8 cellular contexts compared by ENCODE assay signal in the genomic region with DNA sequence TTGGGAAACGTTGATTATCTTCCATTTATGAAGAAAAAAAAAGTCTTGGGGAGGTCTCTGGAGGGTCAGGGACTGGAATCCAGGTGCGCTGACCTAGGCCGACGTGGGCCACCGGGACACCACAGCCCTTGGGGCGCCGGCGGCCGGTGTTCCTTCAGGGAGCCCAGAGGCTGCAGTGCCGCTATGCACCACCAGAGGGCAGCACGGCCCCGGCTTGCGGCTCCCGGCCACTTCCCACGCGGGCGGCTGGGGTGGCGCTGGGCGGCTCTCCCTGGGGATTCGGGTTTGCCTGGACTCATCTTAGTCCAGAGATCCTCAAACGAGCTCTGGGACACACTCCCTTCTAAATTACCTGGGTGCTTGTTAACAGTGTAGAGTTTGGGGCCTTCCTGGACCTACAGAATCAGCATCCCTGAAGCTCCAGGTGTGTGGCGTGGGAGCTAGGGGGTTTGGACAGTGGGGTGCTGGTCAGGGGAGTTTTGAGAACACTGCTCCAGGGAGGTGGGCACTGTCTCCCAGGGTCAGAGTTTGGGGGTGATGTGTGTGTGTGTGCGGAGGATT. TPM values are rescaled to one million over a fixed set of nuclear protein-coding genes. Genes with fewer than 3 reads are reported as not detected.
DNase-seq lines count a peak whose midpoint lies in the region; ATAC-seq and TF ChIP-seq lines count a peak whose summit lies in the region.

No MANE protein-coding gene starts in this region.

- DNase-seq in Karpas-422 (peak; percentile 87), T-helper 1 cell (peak; percentile 58 to 79 (median 72)), right atrium auricular region (ENCODE audit: low spot score) (peak; percentile 61), sigmoid colon (peak; percentile 83), cerebellar nuclear complex (lab: John Stamatoyannopoulos, UW) (no peak)
- peak; percentile 96 for DNase-seq in activated naive CD8-positive, alpha-beta T cell treated with anti-CD3 and anti-CD28 coated beads, Interleukin-2, amount 50 U/mL, for 24 hours

- no peak for TF ChIP-seq EP300 in sigmoid colon (IDR thresholded peaks at IDR 0.05)

- H3K36me3 Mint-ChIP-seq in activated naive CD8-positive, alpha-beta T cell treated with anti-CD3 and anti-CD28 coated beads, Interleukin-2, amount 50 U/mL, for 24 hours (ENCODE audit: low read depth): peaks cover 14% of the 10 kb centered on the region

- peaks cover 8% of the 10 kb centered on the region for H3K9me3 Mint-ChIP-seq in activated naive CD8-positive, alpha-beta T cell treated with anti-CD3 and anti-CD28 coated beads, Interleukin-2, amount 50 U/mL, for 24 hours

- H4K20me1 ChIP-seq in DOHH2 (ENCODE audit: control insufficient read depth, insufficient read depth, low read depth, low read length): no peaks in the 10 kb centered on the region
- H4K20me1 ChIP-seq in Karpas-422 (ENCODE audit: insufficient read depth, low read depth, low read length): no peaks in the 10 kb centered on the region

- 9 to 10% methylated on average over 23 of the region's 23 CpGs for WGBS in sigmoid colon, 2 donors

- no peaks in the 10 kb centered on the region for H3K9me3 ChIP-seq in DOHH2 (ENCODE audit: control insufficient read depth, insufficient read depth, low read length)
- no peaks in the 10 kb centered on the region for H3K9me3 ChIP-seq in Karpas-422 (ENCODE audit: low read length)
- no peaks in the 10 kb centered on the region for H3K9me3 ChIP-seq in right atrium auricular region
- no peaks in the 10 kb centered on the region for H3K9me3 ChIP-seq in sigmoid colon

- H3K27me3 Mint-ChIP-seq in activated naive CD8-positive, alpha-beta T cell treated with anti-CD3 and anti-CD28 coated beads, Interleukin-2, amount 50 U/mL, for 24 hours: peaks cover 11% of the 10 kb centered on the region

- no peaks in the 10 kb centered on the region for H3F3A ChIP-seq in DOHH2 (ENCODE audit: control insufficient read depth, insufficient read depth)

- peaks cover 53% of the 10 kb centered on the region for H3K4me1 Mint-ChIP-seq in activated naive CD8-positive, alpha-beta T cell treated with anti-CD3 and anti-CD28 coated beads, Interleukin-2, amount 50 U/mL, for 24 hours

- peak overlapping the region; percentile 48 for H3K27ac Mint-ChIP-seq in activated naive CD8-positive, alpha-beta T cell treated with anti-CD3 and anti-CD28 coated beads, Interleukin-2, amount 50 U/mL, for 24 hours

- H3K27me3 ChIP-seq in DOHH2 (ENCODE audit: control insufficient read depth, low read length): peaks cover 31% of the 10 kb centered on the region
- H3K27me3 ChIP-seq in Karpas-422 (ENCODE audit: low read length): no peaks in the 10 kb centered on the region
- H3K27me3 ChIP-seq in right atrium auricular region: no peaks in the 10 kb centered on the region
- H3K27me3 ChIP-seq in sigmoid colon: peaks cover 0 to 21% (median 0%) of the 10 kb centered on the region in 3 donors

- H3K9me2 ChIP-seq in DOHH2 (replicated peaks; ENCODE audit: control insufficient read depth, low read length) (no peaks in the 10 kb centered on the region), Karpas-422 (replicated peaks; ENCODE audit: insufficient read depth, low read length) (no peaks in the 10 kb centered on the region)

- no peak for ATAC-seq in activated naive CD8-positive, alpha-beta T cell treated with anti-CD3 and anti-CD28 coated beads, Interleukin-2, amount 50 U/mL, for 24 hours
- no peak for ATAC-seq in GM18861 (IDR thresholded peaks at IDR 0.05; ENCODE audit: unreplicated experiment)

- H3K27ac ChIP-seq in DOHH2 (ENCODE audit: low read depth, low read length) (no peak overlapping the region), Karpas-422 (ENCODE audit: low read length) (no peak overlapping the region), right atrium auricular region (no peak overlapping the region), sigmoid colon (peak overlapping the region in 1 of 4 donors; percentile 81)

- H3K4me1 ChIP-seq in DOHH2 (ENCODE audit: control insufficient read depth, low read length): peaks cover 32% of the 10 kb centered on the region
- H3K4me1 ChIP-seq in Karpas-422 (ENCODE audit: low read length): peaks cover 35% of the 10 kb centered on the region
- no peaks in the 10 kb centered on the region for H3K4me1 ChIP-seq in right atrium auricular region
- peaks cover 0 to 8% (median 0%) of the 10 kb centered on the region in 4 donors for H3K4me1 ChIP-seq in sigmoid colon

- no peak overlapping the region for H2AFZ ChIP-seq in Karpas-422 (ENCODE audit: low read length)

- H3K4me2 ChIP-seq in DOHH2 (ENCODE audit: low read length): no peak overlapping the region
- peak overlapping the region; percentile 24 for H3K4me2 ChIP-seq in Karpas-422 (ENCODE audit: low read depth, low read length, poor library complexity, severe bottlenecking)

- intact Hi-C loops in sigmoid colon (cut with DNase I): loop anchor here (1.0 kb wide), 1 partner anchor 330 kb away; no protein-coding TSS in a partner anchor

- H3K79me2 ChIP-seq in DOHH2 (ENCODE audit: control insufficient read depth, low read length): no peaks in the 10 kb centered on the region
- no peaks in the 10 kb centered on the region for H3K79me2 ChIP-seq in Karpas-422 (ENCODE audit: low read length)

- H3K9ac ChIP-seq in Karpas-422 (ENCODE audit: low read length): no peak overlapping the region

- no peak overlapping the region for H3K4me3 Mint-ChIP-seq in activated naive CD8-positive, alpha-beta T cell treated with anti-CD3 and anti-CD28 coated beads, Interleukin-2, amount 50 U/mL, for 24 hours

- no peaks in the 10 kb centered on the region for H3K36me3 ChIP-seq in DOHH2 (ENCODE audit: control insufficient read depth, low read length)
- no peaks in the 10 kb centered on the region for H3K36me3 ChIP-seq in Karpas-422 (ENCODE audit: insufficient read depth, low read length)
- no peaks in the 10 kb centered on the region for H3K36me3 ChIP-seq in right atrium auricular region
- no peaks in the 10 kb centered on the region for H3K36me3 ChIP-seq in sigmoid colon

- H3K4me3 ChIP-seq in DOHH2 (ENCODE audit: low read length) (no peak overlapping the region), Karpas-422 (ENCODE audit: low read length) (no peak overlapping the region), right atrium auricular region (no peak overlapping the region), sigmoid colon (no peak overlapping the region)

- no peak for TF ChIP-seq POLR2A in sigmoid colon (IDR thresholded peaks at IDR 0.05)

- TF ChIP-seq CTCF in DOHH2 (IDR thresholded peaks at IDR 0.05; ENCODE audit: low read depth, low read length, poor library complexity, severe bottlenecking) (peak; percentile 98), right atrium auricular region (IDR thresholded peaks at IDR 0.05) (peak; percentile 99 to 100), sigmoid colon (IDR thresholded peaks at IDR 0.05) (peak; percentile 80 to 100 (median 96))

RNA-seq across cellular contexts. Expression of gene GTSF1L, which starts 23.0 kb away (rescaled TPM):
- not detected in 2 replicates for total RNA-seq in Karpas-422 (2014; rRNA removed; shearing (Covaris generic); ENCODE audit: low replicate concordance)
- not detected for total RNA-seq in right atrium auricular region
- not detected for total RNA-seq in sigmoid colon
- polyA plus RNA-seq in sigmoid colon: under 1 TPM in 1 of 3 donors, not detected in 2; 0.17 TPM

Comparison
In these comparisons a context has a peak if more than half of its experiments do, and no peak if none do; other contexts are left out.
1. DNase-seq: peak in Karpas-422 (single experiment), T-helper 1 cell (5 of 5), activated naive CD8-positive, alpha-beta T cell treated with anti-CD3 and anti-CD28 coated beads, Interleukin-2, amount 50 U/mL, for 24 hours (single experiment), right atrium auricular region (single experiment) and sigmoid colon (single experiment); none in cerebellar nuclear complex (0 of 2).
2. Peak in every context shown above with its lines, with median percentiles within 50 percentile points of each other: CTCF ChIP-seq.